In the genomic region with DNA sequence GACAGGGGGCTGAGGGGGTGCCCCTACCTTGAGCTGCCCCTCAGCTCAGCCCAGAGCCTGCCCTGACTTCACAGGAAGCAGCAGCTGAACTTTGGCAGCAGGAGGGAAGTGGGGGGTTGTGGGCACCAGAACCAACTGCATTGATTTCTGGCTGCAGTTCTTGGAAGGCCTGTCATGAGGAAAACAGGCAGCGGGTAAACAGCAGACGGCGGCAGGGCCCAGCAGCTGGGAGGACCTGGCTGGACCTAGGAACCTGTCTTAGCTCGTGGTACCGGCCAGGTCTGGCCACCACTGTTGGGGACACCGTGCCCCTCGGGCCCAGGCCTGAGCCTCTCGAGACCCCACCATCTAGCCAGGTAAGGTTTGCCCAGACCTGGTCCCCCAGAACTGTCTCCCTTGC, we compare ENCODE assay signal across 27 cellular contexts. TPM values are rescaled to one million over a fixed set of nuclear protein-coding genes. Genes with fewer than 3 reads are reported as not detected.
A peak's percentile ranks its signal among the peaks of the same experiment; 100 is the strongest.
DNase-seq lines count a peak whose midpoint lies in the region; ATAC-seq, FAIRE-seq and TF ChIP-seq lines count a peak whose summit lies in the region.
"Had no signal": no experiment of that assay in that cellular context is flagged by ENCODE, and none has a peak within 500 bp of the region (broad histone marks: within the 10 kb centered on the region; RNA-seq: fewer than 3 reads in every experiment).

No MANE protein-coding gene starts in this region.

- intact Hi-C loops in activated naive CD4-positive, alpha-beta T cell treated with anti-CD3 and anti-CD28 coated beads for 36 hours (cut with micrococcal nuclease) = no loop called here

- no peak for FAIRE-seq in urothelium cell line (lab: Jason Lieb, UNC)

- H3K27me3 ChIP-seq in RWPE2 (ENCODE audit: insufficient read depth, poor library complexity, severe bottlenecking) = no peaks in the 10 kb centered on the region
- H3K27me3 ChIP-seq: colonic mucosa, neural progenitor cell had no signal

- no peak for ATAC-seq in activated naive CD4-positive, alpha-beta T cell treated with anti-CD3 and anti-CD28 coated beads, Interleukin-2, amount 50 U/mL, for 72 hours
- ATAC-seq in RWPE2 (ENCODE audit: low read depth) = no peak
- peak; percentile 84 for ATAC-seq in left lobe of liver
- ATAC-seq in HG03354 (IDR thresholded peaks at IDR 0.05; ENCODE audit: poor library complexity, severe bottlenecking, unreplicated experiment) = no peak
- ATAC-seq: effector memory CD8-positive, alpha-beta T cell had no signal

- peaks cover 5% of the 10 kb centered on the region; the same call in 1 of the 2 replicates for H3K36me3 ChIP-seq in RWPE2 (ENCODE audit: low read depth)
- H3K36me3 ChIP-seq: colonic mucosa, neural progenitor cell had no signal

- H3K9me3 Mint-ChIP-seq in activated naive CD4-positive, alpha-beta T cell treated with anti-CD3 and anti-CD28 coated beads for 36 hours = no peaks in the 10 kb centered on the region
- no peaks in the 10 kb centered on the region for H3K9me3 Mint-ChIP-seq in activated naive CD4-positive, alpha-beta T cell treated with anti-CD3 and anti-CD28 coated beads, Interleukin-2, amount 50 U/mL, for 72 hours
- H3K9me3 Mint-ChIP-seq in progenitor cell of endocrine pancreas (ENCODE audit: low read depth) = peaks cover 10% of the 10 kb centered on the region
- H3K9me3 Mint-ChIP-seq: effector memory CD8-positive, alpha-beta T cell; HFFc6 had no signal

- no peaks in the 10 kb centered on the region for H3K36me3 Mint-ChIP-seq in activated naive CD4-positive, alpha-beta T cell treated with anti-CD3 and anti-CD28 coated beads for 36 hours (ENCODE audit: low read depth)
- H3K36me3 Mint-ChIP-seq in activated naive CD4-positive, alpha-beta T cell treated with anti-CD3 and anti-CD28 coated beads, Interleukin-2, amount 50 U/mL, for 72 hours = no peaks in the 10 kb centered on the region
- peaks cover 12% of the 10 kb centered on the region for H3K36me3 Mint-ChIP-seq in progenitor cell of endocrine pancreas (ENCODE audit: insufficient read depth)

- no peaks in the 10 kb centered on the region for H3K4me1 ChIP-seq in RWPE2 (ENCODE audit: insufficient read depth, poor library complexity, severe bottlenecking)
- H3K4me1 ChIP-seq: colonic mucosa had no signal

- CTCF ChIA-PET in activated naive CD4-positive, alpha-beta T cell treated with anti-CD3 and anti-CD28 coated beads for 36 hours (lab: Charles Lee) = no interaction called here

- no peaks in the 10 kb centered on the region for H3K9me3 ChIP-seq in RWPE2 (ENCODE audit: severe bottlenecking)
- H3K9me3 ChIP-seq: colonic mucosa, SK-N-SH had no signal

- TF ChIP-seq CTCF in RWPE2 (IDR thresholded peaks at IDR 0.05; ENCODE audit: poor library complexity, severe bottlenecking) (no peak), progenitor cell of endocrine pancreas (IDR thresholded peaks at IDR 0.05; ENCODE audit: unreplicated experiment) (no peak)

- no peak overlapping the region for H3K27ac ChIP-seq in RWPE2 (ENCODE audit: poor library complexity, severe bottlenecking)
- H3K27ac ChIP-seq: colonic mucosa, neural progenitor cell, RWPE1 had no signal

- no peak overlapping the region for H3K4me3 ChIP-seq in RWPE2 (ENCODE audit: severe bottlenecking)
- H3K4me3 ChIP-seq: colonic mucosa, neural progenitor cell had no signal

- peak; percentile 28 for DNase-seq in activated naive CD4-positive, alpha-beta T cell treated with anti-CD3 and anti-CD28 coated beads for 36 hours
- DNase-seq in activated naive CD4-positive, alpha-beta T cell treated with anti-CD3 and anti-CD28 coated beads, Interleukin-2, amount 50 U/mL, for 72 hours (ENCODE audit: low spot score in 2 of 2) = no peak
- DNase-seq in RWPE2 (ENCODE audit: low spot score) = peak; percentile 25
- peak; percentile 89 for DNase-seq in left lobe of liver (ENCODE audit: low spot score)
- DNase-seq in progenitor cell of endocrine pancreas (ENCODE audit: low spot score, unreplicated experiment) = no peak
- DNase-seq in NCI-H146 treated with DMSO at 0.1 percent for 48 hours (lab: John Stamatoyannopoulos, UW; ENCODE audit: unreplicated experiment) = no peak
- DNase-seq in urothelium cell line (ENCODE audit: low spot score) = no peak
- DNase-seq: activated CD4-positive, alpha-beta T cell treated with anti-CD3 and anti-CD28 coated beads for 4 hours; activated naive CD4-positive, alpha-beta T cell treated with Interleukin-2 at 50 U/mL for 16 hours; anterior cingulate cortex; colonic mucosa; effector memory CD8-positive, alpha-beta T cell; HFFc6; NCI-H1048; NCI-H2081 treated with DMSO at 0.1 percent for 48 hours; NCI-H446; stimulated activated CD4-positive, alpha-beta T cell treated with anti-CD3 and anti-CD28 coated beads, Interleukin-15, amount 100 ng/mL, for 24 hours; T-helper 2 cell had no signal

- no peak overlapping the region for H3K27ac Mint-ChIP-seq in activated naive CD4-positive, alpha-beta T cell treated with anti-CD3 and anti-CD28 coated beads for 36 hours
- H3K27ac Mint-ChIP-seq in activated naive CD4-positive, alpha-beta T cell treated with anti-CD3 and anti-CD28 coated beads, Interleukin-2, amount 50 U/mL, for 72 hours = no peak overlapping the region
- peak overlapping the region; percentile 50 for H3K27ac Mint-ChIP-seq in progenitor cell of endocrine pancreas
- H3K27ac Mint-ChIP-seq: effector memory CD8-positive, alpha-beta T cell; HFFc6; IgD-negative memory B cell had no signal

- peaks cover 10% of the 10 kb centered on the region for H3K4me1 Mint-ChIP-seq in activated naive CD4-positive, alpha-beta T cell treated with anti-CD3 and anti-CD28 coated beads for 36 hours (ENCODE audit: low read depth)
- H3K4me1 Mint-ChIP-seq in progenitor cell of endocrine pancreas (ENCODE audit: low read depth) = peaks cover 57% of the 10 kb centered on the region
- H3K4me1 Mint-ChIP-seq: IgD-negative memory B cell had no signal

- no peaks in the 10 kb centered on the region for H3K27me3 Mint-ChIP-seq in activated naive CD4-positive, alpha-beta T cell treated with anti-CD3 and anti-CD28 coated beads for 36 hours (ENCODE audit: low read depth)
- no peaks in the 10 kb centered on the region for H3K27me3 Mint-ChIP-seq in progenitor cell of endocrine pancreas

- H3K4me3 Mint-ChIP-seq in activated naive CD4-positive, alpha-beta T cell treated with anti-CD3 and anti-CD28 coated beads for 36 hours = no peak overlapping the region
- H3K4me3 Mint-ChIP-seq in progenitor cell of endocrine pancreas (ENCODE audit: low read depth) = no peak overlapping the region
- H3K4me3 Mint-ChIP-seq: effector memory CD8-positive, alpha-beta T cell; HFFc6; IgD-negative memory B cell had no signal

RNA-seq across cellular contexts. Expression of a gene that starts 40.6 kb away (rescaled TPM):
- under 1 TPM in 1 of 2 experiments, not detected in 1; 0.10 TPM for total RNA-seq in activated naive CD4-positive, alpha-beta T cell treated with anti-CD3 and anti-CD28 coated beads for 36 hours
- total RNA-seq in activated naive CD4-positive, alpha-beta T cell treated with anti-CD3 and anti-CD28 coated beads, Interleukin-2, amount 50 U/mL, for 72 hours = under 1 TPM in 1 of 2 donors, not detected in 1; 0.29 TPM
- total RNA-seq in left lobe of liver = 43.2 TPM
- total RNA-seq in progenitor cell of endocrine pancreas = 49.6 and 58.1 TPM in 2 replicates
- total RNA-seq: A172, fibroblast of villous mesenchyme, HFFc6, kidney epithelial cell, lung microvascular endothelial cell had no signal

Comparison
In these comparisons a context has a peak if more than half of its experiments do, and no peak if none do; other contexts are left out.
1. DNase-seq: peak in activated naive CD4-positive, alpha-beta T cell treated with anti-CD3 and anti-CD28 coated beads for 36 hours (single experiment), RWPE2 (single experiment) and left lobe of liver (single experiment); none in activated naive CD4-positive, alpha-beta T cell treated with anti-CD3 and anti-CD28 coated beads, Interleukin-2, amount 50 U/mL, for 72 hours (0 of 2), progenitor cell of endocrine pancreas (single experiment), NCI-H146 treated with DMSO at 0.1 percent for 48 hours (single experiment) and urothelium cell line (single experiment).
2. RNA of a gene that starts 40.6 kb away (total RNA-seq): 49.6 to 58.1 TPM in progenitor cell of endocrine pancreas and 43.2 TPM in left lobe of liver (single experiment); 0.29 TPM in activated naive CD4-positive, alpha-beta T cell treated with anti-CD3 and anti-CD28 coated beads, Interleukin-2, amount 50 U/mL, for 72 hours and 0.10 TPM in activated naive CD4-positive, alpha-beta T cell treated with anti-CD3 and anti-CD28 coated beads for 36 hours; every median in the first group is over 10 times any median in the second.